In genomic region chr9:108885643-108886348, GRCh38 we compare ENCODE assay signal across 1 cellular context.
TF ChIP-seq lines count a peak whose summit lies in the region.

No MANE protein-coding gene starts in this region.

TF ChIP-seq in HepG2, 621 proteins besides CTCF, POLR2A, EP300 and RAD21 (continued from another document and continues in another):
- peak; percentile 96; the same call in 1 of the 2 replicates for TF ChIP-seq AHDC1 (CRISPR knock-in tag; IDR thresholded peaks at IDR 0.05; ENCODE audit: borderline replicate concordance)
- no peak for TF ChIP-seq PCBP2 (optimal IDR thresholded peaks at IDR 0.05; ENCODE audit: low read depth, low read length, poor library complexity, severe bottlenecking)
- peak; percentile 79; the same call in 1 of the 2 replicates for TF ChIP-seq SMYD3 (CRISPR knock-in tag; IDR thresholded peaks at IDR 0.05)
- TF ChIP-seq ZNF552 (CRISPR knock-in tag; IDR thresholded peaks at IDR 0.05; ENCODE audit: borderline replicate concordance) = no peak
- no peak; the same call in 1 of the 2 replicates for TF ChIP-seq PAF1 (CRISPR knock-in tag; IDR thresholded peaks at IDR 0.05)
- TF ChIP-seq ZFP62 (CRISPR knock-in tag; IDR thresholded peaks at IDR 0.05) = no peak
- peak; percentile 16; the same call in 1 of the 2 replicates for TF ChIP-seq NFE2L2 (IDR thresholded peaks at IDR 0.05; ENCODE audit: low read length)
- peak; percentile 98 for TF ChIP-seq ZGPAT (CRISPR knock-in tag; IDR thresholded peaks at IDR 0.05)
- TF ChIP-seq DMAP1 (CRISPR knock-in tag; IDR thresholded peaks at IDR 0.05) = peak; percentile 79
- no peak for TF ChIP-seq MTF1 (CRISPR knock-in tag; IDR thresholded peaks at IDR 0.05)
- peak; percentile 82 for TF ChIP-seq HOMEZ (CRISPR knock-in tag; IDR thresholded peaks at IDR 0.05; ENCODE audit: low read depth)
- TF ChIP-seq FOXA1 (IDR thresholded peaks at IDR 0.05) = no peak
- peak; percentile 88 for TF ChIP-seq FOXA1 (CRISPR knock-in tag; IDR thresholded peaks at IDR 0.05)
- no peak for TF ChIP-seq HNRNPH1 (optimal IDR thresholded peaks at IDR 0.05; ENCODE audit: low read depth, low read length)
- TF ChIP-seq CREB3 (CRISPR knock-in tag; IDR thresholded peaks at IDR 0.05) = no peak
- no peak for TF ChIP-seq ZNF276 (CRISPR knock-in tag; IDR thresholded peaks at IDR 0.05; ENCODE audit: low read depth)
- no peak for TF ChIP-seq SUZ12 (IDR thresholded peaks at IDR 0.05; ENCODE audit: low read depth, low read length)
- TF ChIP-seq CC2D1A (CRISPR knock-in tag; IDR thresholded peaks at IDR 0.05) = no peak
- no peak for TF ChIP-seq SMAD9 (CRISPR knock-in tag; IDR thresholded peaks at IDR 0.05)
- peak; percentile 74 for TF ChIP-seq KDM4B (CRISPR knock-in tag; IDR thresholded peaks at IDR 0.05)
- peak; percentile 95 for TF ChIP-seq MLX (CRISPR knock-in tag; IDR thresholded peaks at IDR 0.05)
- TF ChIP-seq CSRNP2 (CRISPR knock-in tag; conservative IDR thresholded peaks at IDR 0.05; ENCODE audit: low read depth) = no peak
- TF ChIP-seq RXRB (CRISPR knock-in tag; IDR thresholded peaks at IDR 0.05; ENCODE audit: borderline replicate concordance) = peak; percentile 97
- peak; percentile 62; the same call in 1 of the 2 replicates for TF ChIP-seq RNF219 (CRISPR knock-in tag; IDR thresholded peaks at IDR 0.05)
- no peak for TF ChIP-seq MEIS1 (CRISPR knock-in tag; IDR thresholded peaks at IDR 0.05; ENCODE audit: borderline replicate concordance)
- 0 out of 2 replicates have a peak, but pooled peaks have one; percentile 79 for TF ChIP-seq HOXD1 (CRISPR knock-in tag; IDR thresholded peaks at IDR 0.05)
- no peak for TF ChIP-seq HDAC6 (IDR thresholded peaks at IDR 0.05; ENCODE audit: low read depth, low read length)
- TF ChIP-seq ZNF543 (CRISPR knock-in tag; IDR thresholded peaks at IDR 0.05) = peak; percentile 59; the same call in 1 of the 2 replicates
- TF ChIP-seq ZNF350 (CRISPR knock-in tag; IDR thresholded peaks at IDR 0.05; ENCODE audit: borderline replicate concordance, low read depth) = peak; percentile 91; the same call in 1 of the 2 replicates
- peak; percentile 100 for TF ChIP-seq MED13 (CRISPR knock-in tag; IDR thresholded peaks at IDR 0.05)
- no peak for TF ChIP-seq ZNF343 (CRISPR knock-in tag; IDR thresholded peaks at IDR 0.05)
- TF ChIP-seq POGZ (CRISPR knock-in tag; IDR thresholded peaks at IDR 0.05) = peak; percentile 68
- TF ChIP-seq KDM2A (CRISPR knock-in tag; IDR thresholded peaks at IDR 0.05; ENCODE audit: borderline replicate concordance, low read depth) = peak; percentile 70
- peak; percentile 94 to 98 for TF ChIP-seq NR2F1 (CRISPR knock-in tag; IDR thresholded peaks at IDR 0.05)
- TF ChIP-seq ZBTB46 (CRISPR knock-in tag; IDR thresholded peaks at IDR 0.05; ENCODE audit: borderline replicate concordance) = no peak
- no peak for TF ChIP-seq ZSCAN12 (CRISPR knock-in tag; IDR thresholded peaks at IDR 0.05)
- peak; percentile 60; the same call in 1 of the 2 replicates for TF ChIP-seq CBFB (CRISPR knock-in tag; IDR thresholded peaks at IDR 0.05)
- peak; percentile 59; the same call in 1 of the 2 replicates for TF ChIP-seq ESRRA (CRISPR knock-in tag; IDR thresholded peaks at IDR 0.05; ENCODE audit: low read depth)
- 0 out of 2 replicates have a peak, but pooled peaks have one; percentile 30 for TF ChIP-seq ZNF124 (CRISPR knock-in tag; IDR thresholded peaks at IDR 0.05)
- TF ChIP-seq KAT8 (CRISPR knock-in tag; IDR thresholded peaks at IDR 0.05) = peak; percentile 89
- TF ChIP-seq CAMTA2 (CRISPR knock-in tag; IDR thresholded peaks at IDR 0.05; ENCODE audit: borderline replicate concordance) = no peak
- TF ChIP-seq ZFP37 (CRISPR knock-in tag; IDR thresholded peaks at IDR 0.05; ENCODE audit: borderline replicate concordance) = peak; percentile 66; the same call in 1 of the 2 replicates
- TF ChIP-seq ZNF501 (CRISPR knock-in tag; IDR thresholded peaks at IDR 0.05) = peak; percentile 73
- TF ChIP-seq HOXA5 (CRISPR knock-in tag; IDR thresholded peaks at IDR 0.05) = peak; percentile 90
- TF ChIP-seq XRCC5 (optimal IDR thresholded peaks at IDR 0.05; ENCODE audit: low read length) = peak; percentile 71
- TF ChIP-seq ZKSCAN5 (CRISPR knock-in tag; IDR thresholded peaks at IDR 0.05) = no peak
- no peak; the same call in 1 of the 2 replicates for TF ChIP-seq ZFY (CRISPR knock-in tag; IDR thresholded peaks at IDR 0.05)
- TF ChIP-seq ZFP36L2 (CRISPR knock-in tag; IDR thresholded peaks at IDR 0.05) = peak; percentile 65; the same call in 1 of the 2 replicates
- no peak for TF ChIP-seq RORA (CRISPR knock-in tag; IDR thresholded peaks at IDR 0.05)
- peak; percentile 84 for TF ChIP-seq ETV5 (CRISPR knock-in tag; IDR thresholded peaks at IDR 0.05; ENCODE audit: borderline replicate concordance)
- no peak; the same call in 1 of the 2 replicates for TF ChIP-seq MAFF (IDR thresholded peaks at IDR 0.05; ENCODE audit: low read depth, low read length)
- TF ChIP-seq ZNF383 (CRISPR knock-in tag; IDR thresholded peaks at IDR 0.05; ENCODE audit: borderline replicate concordance) = no peak
- 0 out of 2 replicates have a peak, but pooled peaks have one; percentile 69 for TF ChIP-seq BRCA1 (CRISPR knock-in tag; IDR thresholded peaks at IDR 0.05)
